ENCODE assay signal across 9 cellular contexts in the genomic region with DNA sequence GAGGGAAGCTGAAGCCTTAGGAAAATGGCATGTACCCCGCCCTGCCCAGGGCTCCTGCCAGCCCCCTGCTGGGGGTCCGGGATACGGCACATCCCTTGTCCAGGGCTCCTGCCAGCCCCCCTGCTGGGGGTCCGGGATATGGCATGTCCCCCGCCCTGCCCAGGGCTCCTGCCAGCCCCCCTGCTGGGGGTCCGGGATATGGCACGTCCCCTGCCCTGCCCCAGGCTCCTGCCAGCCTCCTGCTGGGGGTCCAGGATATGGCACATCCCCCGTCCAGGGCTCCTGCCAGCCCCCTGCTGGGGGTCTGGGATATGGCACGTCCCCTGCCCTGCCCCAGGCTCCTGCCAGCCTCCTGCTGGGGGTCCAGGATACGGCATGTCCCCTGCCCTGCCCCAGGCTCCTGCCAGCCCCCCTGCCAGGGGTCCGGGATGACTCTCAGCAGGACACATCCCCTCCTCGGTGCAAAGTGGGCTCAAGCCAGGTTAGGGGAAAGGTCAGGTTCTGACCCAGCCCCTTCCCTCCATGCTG. TPM values are rescaled to one million over a fixed set of nuclear protein-coding genes. Genes with fewer than 3 reads are reported as not detected.
A peak's percentile ranks its signal among the peaks of the same experiment; 100 is the strongest.
DNase-seq lines count a peak whose midpoint lies in the region; ATAC-seq and TF ChIP-seq lines count a peak whose summit lies in the region.
"Had no signal": no experiment of that assay in that cellular context is flagged by ENCODE, and none has a peak within 500 bp of the region (broad histone marks: within the 10 kb centered on the region; RNA-seq: fewer than 3 reads in every experiment).

No MANE protein-coding gene starts in this region.

- no peaks in the 10 kb centered on the region for H3K36me3 ChIP-seq in PC-3 (ENCODE audit: low read depth, low read length)

- BruUV-seq in PC-3 (replicated peaks; lab: Mats Ljungman, UMichigan) = no TSS peak

- no peaks in the 10 kb centered on the region for H3K79me2 ChIP-seq in PC-3 (ENCODE audit: low read length)

- H3K4me2 ChIP-seq in PC-3 (ENCODE audit: low read length) = no peak overlapping the region

- POLR2A ChIA-PET in PC-3 (lab: Charles Lee; ENCODE audit: unreplicated experiment) = no interaction called here

- no peak for ATAC-seq in PC-3
- no peak for ATAC-seq in GM21423 (IDR thresholded peaks at IDR 0.05; ENCODE audit: unreplicated experiment)

- H3K4me3 ChIP-seq in GM12865 (ENCODE audit: low read depth, low read length) (no peak overlapping the region), PC-3 (ENCODE audit: low read length) (no peak overlapping the region), fibroblast of villous mesenchyme (ENCODE audit: low read depth, low read length) (no peak overlapping the region), retinal pigment epithelial cell (ENCODE audit: low read length) (no peak overlapping the region)

- no peaks in the 10 kb centered on the region for H3F3A ChIP-seq in PC-3 (ENCODE audit: low read length, unreplicated experiment)

- H2AFZ ChIP-seq in PC-3 (ENCODE audit: low read length) = no peak overlapping the region

- H3K9me2 ChIP-seq in PC-3 (replicated peaks; ENCODE audit: low read length) = no peaks in the 10 kb centered on the region

- intact Hi-C loops in PC-3 (cut with micrococcal nuclease) = no loop called here

- no peaks in the 10 kb centered on the region for H3K4me1 ChIP-seq in PC-3 (ENCODE audit: insufficient read depth, low read length)

- H3K27ac ChIP-seq in PC-3 (ENCODE audit: low read length) = no peak overlapping the region

- H4K20me1 ChIP-seq in PC-3 (ENCODE audit: low read length) = no peaks in the 10 kb centered on the region

- peak; percentile 71 for DNase-seq in GM12865 (ENCODE audit: low read depth)
- peak; percentile 7 for DNase-seq in PC-3
- no peak for DNase-seq in fibroblast of villous mesenchyme (ENCODE audit: low read depth)
- DNase-seq in retinal pigment epithelial cell (ENCODE audit: low read depth) = no peak
- DNase-seq in NCI-H82 treated with DMSO at 0.1 percent for 48 hours (lab: John Stamatoyannopoulos, UW; ENCODE audit: unreplicated experiment) = no peak
- no peak for DNase-seq in T-helper 1 cell
- DNase-seq in NCI-H1417 treated with DMSO at 0.1 percent for 48 hours (lab: John Stamatoyannopoulos, UW) = no peak
- DNase-seq: central memory CD4-positive, alpha-beta T cell had no signal

- no peak overlapping the region for H3K9ac ChIP-seq in PC-3 (ENCODE audit: low read length)

- no peaks in the 10 kb centered on the region for H3K27me3 ChIP-seq in PC-3 (ENCODE audit: low read length)

- CTCF ChIA-PET in PC-3 (lab: Charles Lee) = no interaction called here

- TF ChIP-seq CTCF in GM12865 (IDR thresholded peaks at IDR 0.05; ENCODE audit: insufficient read depth, low read depth, low read length, missing control alignments) (peak; percentile 61), PC-3 (conservative IDR thresholded peaks at IDR 0.05; ENCODE audit: low read depth, low read length) (peak; percentile 68), fibroblast of villous mesenchyme (IDR thresholded peaks at IDR 0.05; ENCODE audit: insufficient read depth, low read depth, low read length) (peak; percentile 42), retinal pigment epithelial cell (conservative IDR thresholded peaks at IDR 0.05; ENCODE audit: low read depth, low read length) (peak; percentile 56)

- H3K9me3 ChIP-seq in PC-3 (ENCODE audit: low read length) = no peaks in the 10 kb centered on the region

RNA-seq across cellular contexts. Expression of gene RPH3AL, which starts 43.2 kb away (rescaled TPM):
- total RNA-seq in PC-3 (2014; rRNA removed) (24.9 and 30.8 TPM in 2 replicates), fibroblast of villous mesenchyme (1.3 and 1.6 TPM in 2 replicates)

Comparison
In these comparisons a context has a peak if more than half of its experiments do, and no peak if none do; other contexts are left out.
1. DNase-seq: peak in GM12865 (single experiment) and PC-3 (single experiment); none in fibroblast of villous mesenchyme (single experiment), retinal pigment epithelial cell (single experiment), NCI-H82 treated with DMSO at 0.1 percent for 48 hours (single experiment), T-helper 1 cell (0 of 5) and NCI-H1417 treated with DMSO at 0.1 percent for 48 hours (single experiment).
2. Peak in every context shown above with its lines, with median percentiles within 50 percentile points of each other: CTCF ChIP-seq.